ENCODE assay signal across 19 cellular contexts in genomic region chr9:136303825-136304416, GRCh38. TPM values are rescaled to one million over a fixed set of nuclear protein-coding genes. Genes with fewer than 3 reads are reported as not detected.
DNase-seq lines count a peak whose midpoint lies in the region; FAIRE-seq and TF ChIP-seq lines count a peak whose summit lies in the region.
"Had no signal": no experiment of that assay in that cellular context is flagged by ENCODE, and none has a peak within 500 bp of the region (broad histone marks: within the 10 kb centered on the region; RNA-seq: fewer than 3 reads in every experiment).

TSS of gene CCDC187 (minus strand) at chr9:136304094. CDS start at chr9:136303830, 264 bp downstream.

- H3K18ac ChIP-seq in H1 (ENCODE audit: extremely low read depth, low read length): no peak within 1 kb of the TSS

- H2AFZ ChIP-seq in H1 (ENCODE audit: low read length): no peak within 1 kb of the TSS
- H2AFZ ChIP-seq in neural progenitor cell (replicated peaks): no peak within 1 kb of the TSS

- no peak within 1 kb of the TSS for H3K56ac ChIP-seq in H1 (replicated peaks; ENCODE audit: insufficient read length, low read depth, low read length)

- peak within 1 kb of the TSS; percentile 51; the same call in 1 of the 2 replicates for H4K8ac ChIP-seq in H1 (ENCODE audit: extremely low read depth, insufficient read depth, low read length)

- no peak within 1 kb of the TSS for H4K5ac ChIP-seq in H1 (ENCODE audit: insufficient read length, low read depth, low read length)

- CTCF ChIA-PET in HEK293 (lab: Yijun Ruan, JAX): interaction anchor here (0.5 kb wide), 1 partner anchor 1288 kb away, joined by 3 read pairs; no protein-coding TSS in a partner anchor
- CTCF ChIA-PET in H1 (lab: Charles Lee; ENCODE audit: partially characterized antibody): interaction anchor here (0.6 to 2.1 kb wide), 3 partner anchors 9 to 82 kb away, joined by 3 to 6 read pairs (median 5); no protein-coding TSS in a partner anchor

- WGBS in H1 (ENCODE audit: extremely low coverage in 1 of 2, insufficient coverage in 1 of 2, insufficient read length in 1 of 2, insufficient replicate concordance in 2 of 2, low coverage in 1 of 2, low lambda C conversion rate in 2 of 2, missing lambda C conversion rate in 1 of 2), 2 experiments: 91% methylated on average over 18 of the region's 22 CpGs; no CpG with 5 or more reads in 1 of the 2 experiments

- H2BK12ac ChIP-seq in H1 (ENCODE audit: low read depth, low read length): no peak within 1 kb of the TSS

- H3K14ac ChIP-seq in H1 (ENCODE audit: insufficient read length): no peak within 1 kb of the TSS

- no peak within 1 kb of the TSS for H3K4me3 Mint-ChIP-seq in neural progenitor cell
- H3K4me3 Mint-ChIP-seq: HFFc6 had no signal

- H3K4me2 ChIP-seq in H1 (ENCODE audit: insufficient read depth in 1 of 2, low read depth in 2 of 2, low read length in 2 of 2) (no peak within 1 kb of the TSS), neural progenitor cell (no peak within 1 kb of the TSS)

- H3K36me3 Mint-ChIP-seq in neural progenitor cell: no peaks in the 10 kb centered on the region

- H3K27ac ChIP-seq in HEK293 (ENCODE audit: extremely low read depth, low read depth, low read length): no peak within 1 kb of the TSS
- H3K27ac ChIP-seq in H1 (ENCODE audit: low read depth, low read length): no peak within 1 kb of the TSS
- no peak within 1 kb of the TSS for H3K27ac ChIP-seq in neural progenitor cell
- H3K27ac ChIP-seq: SJCRH30 had no signal

- no peak within 1 kb of the TSS for H2AK5ac ChIP-seq in H1 (ENCODE audit: low read depth, low read length)

- H3K4me3 ChIP-seq in HEK293 (ENCODE audit: low read depth, low read length) (no peak within 1 kb of the TSS), H1 (ENCODE audit: extremely low read depth in 1 of 4, insufficient read depth in 2 of 4, low read depth in 3 of 4, low read length in 4 of 4) (no peak within 1 kb of the TSS), neural progenitor cell (no peak within 1 kb of the TSS)
- H3K4me3 ChIP-seq: SJCRH30 had no signal

- no peak for FAIRE-seq in H1 (lab: Jason Lieb, UNC)
- FAIRE-seq: D721Med, H54 had no signal

- no peak within 1 kb of the TSS for H2BK20ac ChIP-seq in H1 (ENCODE audit: low read length)

- no peaks in the 10 kb centered on the region for H3K79me2 ChIP-seq in H1 (ENCODE audit: control insufficient read depth in 1 of 2, insufficient read depth in 2 of 2, low read length in 2 of 2)
- H3K79me2 ChIP-seq in neural progenitor cell (ENCODE audit: low read depth): no peaks in the 10 kb centered on the region

- H2BK15ac ChIP-seq in H1 (ENCODE audit: low read length): no peak within 1 kb of the TSS

- H3K36me3 ChIP-seq in HEK293 (ENCODE audit: control insufficient read depth in 2 of 2, insufficient read depth in 1 of 2, low read length in 2 of 2) (no peaks in the 10 kb centered on the region), H1 (ENCODE audit: control insufficient read depth in 2 of 4, insufficient read depth in 4 of 4, low read length in 3 of 4) (no peaks in the 10 kb centered on the region; a peak in 1 of 8 replicates), neural progenitor cell (no peaks in the 10 kb centered on the region)
- H3K36me3 ChIP-seq: SJCRH30 had no signal

- H3K23ac ChIP-seq in H1 (ENCODE audit: insufficient read length): no peak within 1 kb of the TSS

- H3K4me1 Mint-ChIP-seq in neural progenitor cell: peaks cover 12% of the 10 kb centered on the region

- DNase-seq in NOMO-1 treated with DMSO at 0.1 percent for 48 hours (lab: John Stamatoyannopoulos, UW; ENCODE audit: unreplicated experiment) (peak; percentile 21), H1 (ENCODE audit: low read depth in 1 of 2, low spot score in 2 of 2) (no peak), neural progenitor cell (ENCODE audit: low spot score) (no peak), DMS153 treated with DMSO at 0.1 percent for 48 hours (lab: John Stamatoyannopoulos, UW; ENCODE audit: unreplicated experiment) (no peak), DMS153 (lab: John Stamatoyannopoulos, UW) (no peak)
- DNase-seq in stimulated activated CD4-positive, alpha-beta T cell treated with anti-CD3 and anti-CD28 coated beads, Interleukin-4, amount 100 ng/mL, for 24 hours: no peak
- DNase-seq: C1 segment of cervical spinal cord, HFFc6, Karpas-422, NCI-H1092 treated with DMSO at 0.1 percent for 48 hours, NCI-H2081 treated with DMSO at 0.1 percent for 48 hours, NCI-H748 treated with DMSO at 0.1 percent for 48 hours, PC-3, SJCRH30 had no signal

- POLR2A ChIA-PET in HEK293 (lab: Yijun Ruan, JAX) (no interaction called here), H1 (lab: Charles Lee; ENCODE audit: partially characterized antibody) (no interaction called here)

- H2BK5ac ChIP-seq in H1 (ENCODE audit: low read depth, low read length): no peak within 1 kb of the TSS

- H3K27me3 Mint-ChIP-seq in neural progenitor cell (ENCODE audit: insufficient read depth, low read depth): peaks cover 6% of the 10 kb centered on the region

- H2BK120ac ChIP-seq in H1 (replicated peaks; ENCODE audit: low read depth, low read length): no peak within 1 kb of the TSS

- H4K91ac ChIP-seq in H1 (replicated peaks; ENCODE audit: insufficient read length, low read length): no peak within 1 kb of the TSS

- no peak within 1 kb of the TSS for H3K9ac ChIP-seq in H1 (replicated peaks in 1 of 4; ENCODE audit: extremely low read depth in 1 of 4, low read depth in 3 of 4, low read length in 3 of 4)
- H3K9ac ChIP-seq in neural progenitor cell: no peak within 1 kb of the TSS

- H4K20me1 ChIP-seq in H1 (replicated peaks in 1 of 2; ENCODE audit: control insufficient read depth in 1 of 2, insufficient read depth in 2 of 2, low read length in 2 of 2) (peaks cover 0 to 14% of the 10 kb centered on the region in 2 experiments), neural progenitor cell (ENCODE audit: low read depth) (no peaks in the 10 kb centered on the region)

- H3K9me3 Mint-ChIP-seq in neural progenitor cell: no peaks in the 10 kb centered on the region
- H3K9me3 Mint-ChIP-seq: HFFc6 had no signal

- TF ChIP-seq EP300 in H1 (IDR thresholded peaks at IDR 0.05; ENCODE audit: borderline replicate concordance in 1 of 2, low read depth in 2 of 2, low read length in 2 of 2): no peak

- TF ChIP-seq RAD21 in H1 (IDR thresholded peaks at IDR 0.05 in 1 of 2, conservative IDR thresholded peaks at IDR 0.05 in 1 of 2; ENCODE audit: low read depth in 2 of 2, low read length in 2 of 2): no peak

- H3K79me1 ChIP-seq in H1 (ENCODE audit: low read depth, low read length): no peaks in the 10 kb centered on the region; the same call in 1 of the 2 replicates

- peak within 1 kb of the TSS; percentile 47 for H3K27ac Mint-ChIP-seq in neural progenitor cell
- H3K27ac Mint-ChIP-seq: HFFc6 had no signal

- H3K27me3 ChIP-seq in H1 (replicated peaks in 1 of 4; ENCODE audit: control insufficient read depth in 3 of 4, extremely low read depth in 1 of 4, insufficient read depth in 3 of 4, low read length in 3 of 4) (no peaks in the 10 kb centered on the region; a peak in 1 of 7 replicates), neural progenitor cell (no peaks in the 10 kb centered on the region)

- peaks cover 19% of the 10 kb centered on the region for H3F3A ChIP-seq in neural progenitor cell (ENCODE audit: low read depth)

- peaks cover 19% of the 10 kb centered on the region for H3K23me2 ChIP-seq in H1 (ENCODE audit: low read depth, low read length)

- H3K4ac ChIP-seq in H1 (replicated peaks; ENCODE audit: insufficient read length, low read depth, low read length): no peak within 1 kb of the TSS

- no peak for TF ChIP-seq POLR2A in H1 (IDR thresholded peaks at IDR 0.05; ENCODE audit: control extremely low read depth in 1 of 2, low read depth in 2 of 2, low read length in 2 of 2)

- no peaks in the 10 kb centered on the region for H3K9me3 ChIP-seq in HEK293 (ENCODE audit: control insufficient read depth, insufficient read depth, low read depth, low read length)
- H3K9me3 ChIP-seq in H1 (ENCODE audit: insufficient read depth in 2 of 2, low read depth in 1 of 2, low read length in 1 of 2): no peaks in the 10 kb centered on the region
- H3K9me3 ChIP-seq in neural progenitor cell (ENCODE audit: low read depth): no peaks in the 10 kb centered on the region
- H3K9me3 ChIP-seq: SJCRH30 had no signal

- TF ChIP-seq CTCF in HEK293 (tag by site-specific recombination; IDR thresholded peaks at IDR 0.05) (no peak), H1 (IDR thresholded peaks at IDR 0.05; ENCODE audit: control extremely low read depth in 1 of 3, insufficient read depth in 1 of 3, low read depth in 1 of 3, low read length in 3 of 3) (no peak), neural progenitor cell (IDR thresholded peaks at IDR 0.05) (no peak)

- no peaks in the 10 kb centered on the region for H3K4me1 ChIP-seq in HEK293 (ENCODE audit: control insufficient read depth, insufficient read depth, low read length)
- H3K4me1 ChIP-seq in H1 (replicated peaks in 1 of 4; ENCODE audit: control insufficient read depth in 3 of 4, insufficient read depth in 4 of 4, low read length in 3 of 4): no peaks in the 10 kb centered on the region; a peak in 1 of 7 replicates
- no peaks in the 10 kb centered on the region for H3K4me1 ChIP-seq in neural progenitor cell

TF ChIP-seq in HEK293, 187 proteins besides CTCF, POLR2A, EP300 and RAD21 (continues in another document):
- TF ChIP-seq ZIC2 (tag by site-specific recombination; IDR thresholded peaks at IDR 0.05) (peak; percentile 21; the same call in 1 of the 2 replicates), SP2 (tag by site-specific recombination; IDR thresholded peaks at IDR 0.05) (peak; percentile 6; the same call in 1 of the 2 replicates)

TF ChIP-seq in H1, 55 proteins besides CTCF, POLR2A, EP300 and RAD21 (continues in another document):
- TF ChIP-seq GTF2F1 (IDR thresholded peaks at IDR 0.05; ENCODE audit: borderline replicate concordance, low read depth, low read length) (no peak), SIN3A (conservative IDR thresholded peaks at IDR 0.05 in 1 of 2, IDR thresholded peaks at IDR 0.05 in 1 of 2; ENCODE audit: low read depth in 1 of 2, low read length in 2 of 2) (no peak), TCF12 (IDR thresholded peaks at IDR 0.05; ENCODE audit: low read depth, low read length) (no peak), KDM5A (IDR thresholded peaks at IDR 0.05; ENCODE audit: low read length) (no peak), MAFK (IDR thresholded peaks at IDR 0.05; ENCODE audit: low read depth, low read length) (no peak), KDM4A (IDR thresholded peaks at IDR 0.05; ENCODE audit: low read depth, low read length, severe bottlenecking) (no peak)

RNA-seq across cellular contexts. Expression of gene CCDC187, which starts in this region (rescaled TPM):
- not detected in 2 replicates for total RNA-seq in H1 (2021; fragmentation: NEBNext Ultra II Directional; extraction: Animal tissue kit (Norgen Biotek cat#: 25700))
- 0.02 TPM in 2 replicates for polyA plus RNA-seq in H1 (2011; rRNA removed)
- 0.01 TPM for polyA plus RNA-seq in H1 (2011; cell fraction: cytosol; rRNA removed)
- polyA plus RNA-seq in H1 (2011; cell fraction: nucleus; rRNA removed): 0.07 TPM
- polyA plus RNA-seq in H1 (2012, experiment 1 of 2): 0.03 TPM in 2 of 4 replicates, not detected in the others
- polyA plus RNA-seq in H1 (2012, experiment 2 of 2): 0.03 TPM
- 0.02 TPM for polyA plus RNA-seq in H1 (2013, experiment 1 of 2)
- polyA plus RNA-seq in H1 (2013, experiment 2 of 2): under 0.01 TPM
- 0.06 TPM in 1 of 2 replicates, not detected in the other for polyA minus RNA-seq in H1 (2011; rRNA and poly(A)+ RNA removed)
- not detected for polyA minus RNA-seq in H1 (2011; cell fraction: cytosol; rRNA and poly(A)+ RNA removed)
- not detected for polyA minus RNA-seq in H1 (2011; cell fraction: nucleus; rRNA and poly(A)+ RNA removed)
- total RNA-seq in neural progenitor cell (ENCODE audit: low replicate concordance): 0.09 TPM in 1 of 2 replicates, not detected in the other
- total RNA-seq: A673, HFFc6, MCF 10A, SJCRH30 had no signal

Comparison
In these comparisons a context has a peak if more than half of its experiments do, and no peak if none do; other contexts are left out.
1. Of the 6 proteins assayed by ChIP-seq in both HEK293 and H1: peak only in HEK293: SP2; only in H1: none; in both: none; in neither: 5.